In the genomic region with DNA sequence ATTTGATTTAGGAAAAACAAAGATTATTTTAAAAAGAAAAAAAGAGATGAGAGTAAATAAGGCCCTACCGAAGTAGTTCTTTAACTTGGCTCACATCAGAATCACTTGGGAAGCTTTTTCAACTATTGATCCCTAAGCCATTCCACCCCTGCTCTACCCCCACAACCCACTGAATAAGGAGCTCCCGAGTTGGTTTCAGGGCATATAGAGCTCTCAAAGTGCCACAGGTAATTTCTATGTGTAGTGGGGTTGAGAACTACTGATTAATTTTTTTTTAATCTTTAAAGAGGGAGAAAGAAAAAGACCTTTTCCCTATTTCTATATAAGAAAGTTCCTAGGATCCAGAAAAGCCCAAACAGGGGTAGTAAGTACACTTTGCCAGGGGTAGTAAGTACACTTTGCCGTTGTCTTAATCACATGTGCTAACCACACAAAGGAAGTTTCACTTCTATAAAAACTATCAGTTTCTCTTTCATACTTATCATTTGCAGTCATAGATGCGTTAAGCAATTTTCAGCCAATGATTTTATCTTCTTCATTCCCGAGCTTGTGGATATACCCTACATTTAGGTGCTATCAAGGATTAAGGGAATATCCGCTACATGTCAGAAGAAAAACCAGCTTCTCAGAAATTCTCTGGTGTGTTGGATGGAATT, we compare ENCODE assay signal across 2 cellular contexts.
TF ChIP-seq lines count a peak whose summit lies in the region.

No MANE protein-coding gene starts in this region.

TF ChIP-seq in GM12878, 131 proteins besides CTCF, POLR2A, EP300 and RAD21 (continued from another document and continues in another):
- TF ChIP-seq, protein P1, sequence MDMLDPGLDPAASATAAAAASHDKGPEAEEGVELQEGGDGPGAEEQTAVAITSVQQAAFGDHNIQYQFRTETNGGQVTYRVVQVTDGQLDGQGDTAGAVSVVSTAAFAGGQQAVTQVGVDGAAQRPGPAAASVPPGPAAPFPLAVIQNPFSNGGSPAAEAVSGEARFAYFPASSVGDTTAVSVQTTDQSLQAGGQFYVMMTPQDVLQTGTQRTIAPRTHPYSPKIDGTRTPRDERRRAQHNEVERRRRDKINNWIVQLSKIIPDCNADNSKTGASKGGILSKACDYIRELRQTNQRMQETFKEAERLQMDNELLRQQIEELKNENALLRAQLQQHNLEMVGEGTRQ (IDR thresholded peaks at IDR 0.05; ENCODE audit: borderline replicate concordance, low read depth, low read length): no peak; the same call in 1 of the 2 replicates
- peak; percentile 72; the same call in 1 of the 2 replicates for TF ChIP-seq BMI1 (IDR thresholded peaks at IDR 0.05; ENCODE audit: borderline replicate concordance)
- TF ChIP-seq YBX1 (IDR thresholded peaks at IDR 0.05): no peak
- TF ChIP-seq MYB (IDR thresholded peaks at IDR 0.05; ENCODE audit: borderline replicate concordance, low read depth, low read length): peak; percentile 83; the same call in 1 of the 2 replicates
- no peak for TF ChIP-seq RBBP5 (conservative IDR thresholded peaks at IDR 0.05)
- no peak for TF ChIP-seq SREBF2 (IDR thresholded peaks at IDR 0.05; ENCODE audit: low read length)
- peak; percentile 97 for TF ChIP-seq RUNX3 (IDR thresholded peaks at IDR 0.05; ENCODE audit: low read length)
- TF ChIP-seq FOXM1 (IDR thresholded peaks at IDR 0.05; ENCODE audit: low read depth, low read length): no peak
- TF ChIP-seq ASH2L (IDR thresholded peaks at IDR 0.05; ENCODE audit: borderline replicate concordance, low read depth): 0 out of 2 replicates have a peak, but pooled peaks have one; percentile 79
- no peak for TF ChIP-seq NFXL1 (IDR thresholded peaks at IDR 0.05; ENCODE audit: borderline replicate concordance)
- peak; percentile 45; the same call in 1 of the 2 replicates for TF ChIP-seq PAX5 (IDR thresholded peaks at IDR 0.05; ENCODE audit: borderline replicate concordance, low read depth, low read length)
- TF ChIP-seq, protein P2, sequence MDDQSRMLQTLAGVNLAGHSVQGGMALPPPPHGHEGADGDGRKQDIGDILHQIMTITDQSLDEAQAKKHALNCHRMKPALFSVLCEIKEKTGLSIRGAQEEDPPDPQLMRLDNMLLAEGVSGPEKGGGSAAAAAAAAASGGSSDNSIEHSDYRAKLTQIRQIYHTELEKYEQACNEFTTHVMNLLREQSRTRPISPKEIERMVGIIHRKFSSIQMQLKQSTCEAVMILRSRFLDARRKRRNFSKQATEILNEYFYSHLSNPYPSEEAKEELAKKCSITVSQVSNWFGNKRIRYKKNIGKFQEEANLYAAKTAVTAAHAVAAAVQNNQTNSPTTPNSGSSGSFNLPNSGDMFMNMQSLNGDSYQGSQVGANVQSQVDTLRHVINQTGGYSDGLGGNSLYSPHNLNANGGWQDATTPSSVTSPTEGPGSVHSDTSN (IDR thresholded peaks at IDR 0.05; ENCODE audit: insufficient replicate concordance, low read depth, low read length): no peak
- no peak for TF ChIP-seq GABPA (IDR thresholded peaks at IDR 0.05; ENCODE audit: low read depth)
- TF ChIP-seq HCFC1 (IDR thresholded peaks at IDR 0.05; ENCODE audit: low read length): no peak
- TF ChIP-seq IRF4 (IDR thresholded peaks at IDR 0.05; ENCODE audit: low read depth, low read length): peak; percentile 87
- TF ChIP-seq, protein P3, sequence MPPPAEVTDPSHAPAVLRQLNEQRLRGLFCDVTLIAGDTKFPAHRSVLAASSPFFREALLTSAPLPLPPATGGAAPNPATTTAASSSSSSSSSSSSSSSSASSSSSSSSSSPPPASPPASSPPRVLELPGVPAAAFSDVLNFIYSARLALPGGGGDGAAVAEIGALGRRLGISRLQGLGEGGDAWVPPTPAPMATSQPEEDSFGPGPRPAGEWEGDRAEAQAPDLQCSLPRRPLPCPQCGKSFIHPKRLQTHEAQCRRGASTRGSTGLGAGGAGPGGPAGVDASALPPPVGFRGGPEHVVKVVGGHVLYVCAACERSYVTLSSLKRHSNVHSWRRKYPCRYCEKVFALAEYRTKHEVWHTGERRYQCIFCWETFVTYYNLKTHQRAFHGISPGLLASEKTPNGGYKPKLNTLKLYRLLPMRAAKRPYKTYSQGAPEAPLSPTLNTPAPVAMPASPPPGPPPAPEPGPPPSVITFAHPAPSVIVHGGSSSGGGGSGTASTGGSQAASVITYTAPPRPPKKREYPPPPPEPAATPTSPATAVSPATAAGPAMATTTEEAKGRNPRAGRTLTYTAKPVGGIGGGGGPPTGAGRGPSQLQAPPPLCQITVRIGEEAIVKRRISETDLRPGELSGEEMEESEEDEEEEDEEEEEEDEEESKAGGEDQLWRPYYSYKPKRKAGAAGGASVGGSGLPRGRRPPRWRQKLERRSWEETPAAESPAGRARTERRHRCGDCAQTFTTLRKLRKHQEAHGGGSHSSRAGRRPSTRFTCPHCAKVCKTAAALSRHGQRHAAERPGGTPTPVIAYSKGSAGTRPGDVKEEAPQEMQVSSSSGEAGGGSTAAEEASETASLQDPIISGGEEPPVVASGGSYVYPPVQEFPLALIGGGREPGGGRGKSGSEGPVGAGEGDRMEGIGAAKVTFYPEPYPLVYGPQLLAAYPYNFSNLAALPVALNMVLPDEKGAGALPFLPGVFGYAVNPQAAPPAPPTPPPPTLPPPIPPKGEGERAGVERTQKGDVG (CRISPR knock-in tag; IDR thresholded peaks at IDR 0.05): no peak
- TF ChIP-seq, protein P4, sequence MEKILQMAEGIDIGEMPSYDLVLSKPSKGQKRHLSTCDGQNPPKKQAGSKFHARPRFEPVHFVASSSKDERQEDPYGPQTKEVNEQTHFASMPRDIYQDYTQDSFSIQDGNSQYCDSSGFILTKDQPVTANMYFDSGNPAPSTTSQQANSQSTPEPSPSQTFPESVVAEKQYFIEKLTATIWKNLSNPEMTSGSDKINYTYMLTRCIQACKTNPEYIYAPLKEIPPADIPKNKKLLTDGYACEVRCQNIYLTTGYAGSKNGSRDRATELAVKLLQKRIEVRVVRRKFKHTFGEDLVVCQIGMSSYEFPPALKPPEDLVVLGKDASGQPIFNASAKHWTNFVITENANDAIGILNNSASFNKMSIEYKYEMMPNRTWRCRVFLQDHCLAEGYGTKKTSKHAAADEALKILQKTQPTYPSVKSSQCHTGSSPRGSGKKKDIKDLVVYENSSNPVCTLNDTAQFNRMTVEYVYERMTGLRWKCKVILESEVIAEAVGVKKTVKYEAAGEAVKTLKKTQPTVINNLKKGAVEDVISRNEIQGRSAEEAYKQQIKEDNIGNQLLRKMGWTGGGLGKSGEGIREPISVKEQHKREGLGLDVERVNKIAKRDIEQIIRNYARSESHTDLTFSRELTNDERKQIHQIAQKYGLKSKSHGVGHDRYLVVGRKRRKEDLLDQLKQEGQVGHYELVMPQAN (conservative IDR thresholded peaks at IDR 0.05): peak; percentile 37; the same call in 1 of the 2 replicates
- TF ChIP-seq BRCA1 (IDR thresholded peaks at IDR 0.05; ENCODE audit: low read depth, low read length): no peak
- peak; percentile 54; the same call in 1 of the 2 replicates for TF ChIP-seq BACH1 (IDR thresholded peaks at IDR 0.05; ENCODE audit: borderline replicate concordance)
- TF ChIP-seq RFX5 (IDR thresholded peaks at IDR 0.05; ENCODE audit: low read depth, low read length): no peak

TF ChIP-seq in SK-N-SH, 30 proteins besides CTCF, POLR2A, EP300 and RAD21 (continued from another document):
- no peak for TF ChIP-seq SIN3A (IDR thresholded peaks at IDR 0.05; ENCODE audit: borderline replicate concordance, low read depth, low read length)
- TF ChIP-seq GABPA (IDR thresholded peaks at IDR 0.05; ENCODE audit: low read depth): no peak
- TF ChIP-seq, protein P5, sequence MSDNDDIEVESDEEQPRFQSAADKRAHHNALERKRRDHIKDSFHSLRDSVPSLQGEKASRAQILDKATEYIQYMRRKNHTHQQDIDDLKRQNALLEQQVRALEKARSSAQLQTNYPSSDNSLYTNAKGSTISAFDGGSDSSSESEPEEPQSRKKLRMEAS (IDR thresholded peaks at IDR 0.05; ENCODE audit: low read depth): no peak
- TF ChIP-seq MXI1 (IDR thresholded peaks at IDR 0.05; ENCODE audit: low read depth, low read length): no peak
- TF ChIP-seq, protein P6, sequence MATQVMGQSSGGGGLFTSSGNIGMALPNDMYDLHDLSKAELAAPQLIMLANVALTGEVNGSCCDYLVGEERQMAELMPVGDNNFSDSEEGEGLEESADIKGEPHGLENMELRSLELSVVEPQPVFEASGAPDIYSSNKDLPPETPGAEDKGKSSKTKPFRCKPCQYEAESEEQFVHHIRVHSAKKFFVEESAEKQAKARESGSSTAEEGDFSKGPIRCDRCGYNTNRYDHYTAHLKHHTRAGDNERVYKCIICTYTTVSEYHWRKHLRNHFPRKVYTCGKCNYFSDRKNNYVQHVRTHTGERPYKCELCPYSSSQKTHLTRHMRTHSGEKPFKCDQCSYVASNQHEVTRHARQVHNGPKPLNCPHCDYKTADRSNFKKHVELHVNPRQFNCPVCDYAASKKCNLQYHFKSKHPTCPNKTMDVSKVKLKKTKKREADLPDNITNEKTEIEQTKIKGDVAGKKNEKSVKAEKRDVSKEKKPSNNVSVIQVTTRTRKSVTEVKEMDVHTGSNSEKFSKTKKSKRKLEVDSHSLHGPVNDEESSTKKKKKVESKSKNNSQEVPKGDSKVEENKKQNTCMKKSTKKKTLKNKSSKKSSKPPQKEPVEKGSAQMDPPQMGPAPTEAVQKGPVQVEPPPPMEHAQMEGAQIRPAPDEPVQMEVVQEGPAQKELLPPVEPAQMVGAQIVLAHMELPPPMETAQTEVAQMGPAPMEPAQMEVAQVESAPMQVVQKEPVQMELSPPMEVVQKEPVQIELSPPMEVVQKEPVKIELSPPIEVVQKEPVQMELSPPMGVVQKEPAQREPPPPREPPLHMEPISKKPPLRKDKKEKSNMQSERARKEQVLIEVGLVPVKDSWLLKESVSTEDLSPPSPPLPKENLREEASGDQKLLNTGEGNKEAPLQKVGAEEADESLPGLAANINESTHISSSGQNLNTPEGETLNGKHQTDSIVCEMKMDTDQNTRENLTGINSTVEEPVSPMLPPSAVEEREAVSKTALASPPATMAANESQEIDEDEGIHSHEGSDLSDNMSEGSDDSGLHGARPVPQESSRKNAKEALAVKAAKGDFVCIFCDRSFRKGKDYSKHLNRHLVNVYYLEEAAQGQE (IDR thresholded peaks at IDR 0.05; ENCODE audit: low read depth, low read length): no peak
- TF ChIP-seq RCOR1 (IDR thresholded peaks at IDR 0.05; ENCODE audit: low read length): no peak
- TF ChIP-seq, protein P1 (IDR thresholded peaks at IDR 0.05; ENCODE audit: borderline replicate concordance, low read depth, low read length): no peak
- no peak for TF ChIP-seq YY1 (IDR thresholded peaks at IDR 0.05; ENCODE audit: low read depth)
- TF ChIP-seq, protein P2 (IDR thresholded peaks at IDR 0.05): no peak
- no peak for TF ChIP-seq TCF12 (IDR thresholded peaks at IDR 0.05)
